ENCODE assay signal across 8 cellular contexts in genomic region chr6:34526241-34526972, GRCh38. TPM values are rescaled to one million over a fixed set of nuclear protein-coding genes. Genes with fewer than 3 reads are reported as not detected.
DNase-seq lines count a peak whose midpoint lies in the region; ATAC-seq and TF ChIP-seq lines count a peak whose summit lies in the region.

No MANE protein-coding gene starts in this region.

- no peaks in the 10 kb centered on the region for H3K9me2 ChIP-seq in OCI-LY7 (ENCODE audit: insufficient read depth, low read length)

- H3K36me3 ChIP-seq in OCI-LY7 (ENCODE audit: insufficient read depth, low read length) (peaks cover 33% of the 10 kb centered on the region; the same call in 1 of the 2 replicates), esophagus squamous epithelium (no peaks in the 10 kb centered on the region), parathyroid adenoma (ENCODE audit: control insufficient read depth, insufficient read depth, low read length) (no peaks in the 10 kb centered on the region)

- no peak for DNase-seq in CD4-positive, alpha-beta T cell
- DNase-seq in OCI-LY7 (ENCODE audit: low spot score): no peak
- no peak for DNase-seq in esophagus squamous epithelium (lab: John Stamatoyannopoulos, UW)
- DNase-seq in NCI-H510A treated with DMSO at 0.1 percent for 48 hours (lab: John Stamatoyannopoulos, UW): no peak
- no peak for DNase-seq in stimulated activated effector memory CD8-positive, alpha-beta T cell treated with anti-CD3 and anti-CD28 coated beads, Interleukin-12 subunit alpha, Interleukin-12 subunit beta, amount 100 ng/mL, for 72 hours (ENCODE audit: low spot score in 2 of 2)

- POLR2A ChIA-PET in CD4-positive, alpha-beta T cell (lab: Charles Lee): interaction anchor here (0.6 to 2.0 kb wide), 2 partner anchors 100 to 265 kb away, joined by 3 to 5 read pairs; partner anchors contain the start of gene RPS10
- POLR2A ChIA-PET in OCI-LY7 (lab: Charles Lee): no interaction called here

- no TSS peak for BruUV-seq in OCI-LY7 (replicated peaks; lab: Mats Ljungman, UMichigan)

- peaks cover 15% of the 10 kb centered on the region for H3K4me1 ChIP-seq in OCI-LY7 (ENCODE audit: insufficient read depth, low read length, poor library complexity, severe bottlenecking)
- peaks cover 0 to 14% (median 11%) of the 10 kb centered on the region in 3 donors for H3K4me1 ChIP-seq in esophagus squamous epithelium
- peaks cover 2% of the 10 kb centered on the region for H3K4me1 ChIP-seq in parathyroid adenoma

- no peak overlapping the region for H3K4me3 Mint-ChIP-seq in CD4-positive, alpha-beta T cell
- no peak overlapping the region for H3K4me3 Mint-ChIP-seq in stimulated activated effector memory CD8-positive, alpha-beta T cell treated with anti-CD3 and anti-CD28 coated beads, Interleukin-12 subunit alpha, Interleukin-12 subunit beta, amount 100 ng/mL, for 72 hours

- H4K20me1 ChIP-seq in OCI-LY7 (ENCODE audit: insufficient read depth, low read length): peaks cover 8% of the 10 kb centered on the region; the same call in 1 of the 2 replicates

- no peaks in the 10 kb centered on the region for H3K9me3 Mint-ChIP-seq in CD4-positive, alpha-beta T cell
- H3K9me3 Mint-ChIP-seq in stimulated activated effector memory CD8-positive, alpha-beta T cell treated with anti-CD3 and anti-CD28 coated beads, Interleukin-12 subunit alpha, Interleukin-12 subunit beta, amount 100 ng/mL, for 72 hours: no peaks in the 10 kb centered on the region

- intact Hi-C loops in CD4-positive, alpha-beta T cell (cut with DNase I, micrococcal nuclease): loop anchor here in 1 of 2 experiments (2.0 to 10.0 kb wide), 9 partner anchors 99 to 742 kb away; partner anchors contain the start of genes ANKS1A, BLTP3A, HMGA1 and ILRUN
- intact Hi-C loops in OCI-LY7 (cut with micrococcal nuclease; ENCODE audit: unreplicated experiment): loop anchor here (2.0 kb wide), 2 partner anchors 66 to 82 kb away; no protein-coding TSS in a partner anchor
- intact Hi-C loops in esophagus squamous epithelium (cut with DNase I): loop anchor here (5.0 kb wide), 1 partner anchor 81 kb away; no protein-coding TSS in a partner anchor

- H3K4me1 Mint-ChIP-seq in CD4-positive, alpha-beta T cell (ENCODE audit: low read depth): peaks cover 11% of the 10 kb centered on the region
- H3K4me1 Mint-ChIP-seq in stimulated activated effector memory CD8-positive, alpha-beta T cell treated with anti-CD3 and anti-CD28 coated beads, Interleukin-12 subunit alpha, Interleukin-12 subunit beta, amount 100 ng/mL, for 72 hours: peaks cover 31% of the 10 kb centered on the region

- no peaks in the 10 kb centered on the region for H3K9me3 ChIP-seq in CD4-positive, alpha-beta T cell (ENCODE audit: control insufficient read depth, low read length)
- H3K9me3 ChIP-seq in OCI-LY7 (ENCODE audit: low read length) (no peaks in the 10 kb centered on the region), esophagus squamous epithelium (no peaks in the 10 kb centered on the region), parathyroid adenoma (ENCODE audit: control insufficient read depth, low read length) (no peaks in the 10 kb centered on the region)

- TF ChIP-seq CTCF in CD4-positive, alpha-beta T cell (IDR thresholded peaks at IDR 0.05): no peak
- TF ChIP-seq CTCF in OCI-LY7 (conservative IDR thresholded peaks at IDR 0.05; ENCODE audit: low read length): no peak
- no peak for TF ChIP-seq CTCF in esophagus squamous epithelium (IDR thresholded peaks at IDR 0.05)
- TF ChIP-seq CTCF in parathyroid adenoma (IDR thresholded peaks at IDR 0.05): no peak

- no peak overlapping the region for H3K9ac ChIP-seq in parathyroid adenoma

- H3K27ac ChIP-seq in CD4-positive, alpha-beta T cell (ENCODE audit: low read depth, low read length): no peak overlapping the region
- H3K27ac ChIP-seq in OCI-LY7 (ENCODE audit: low read depth, low read length, poor library complexity, severe bottlenecking) (no peak overlapping the region), esophagus squamous epithelium (peak overlapping the region in 2 of 4 donors; percentile 58 to 59), parathyroid adenoma (no peak overlapping the region)

- H3K4me3 ChIP-seq in OCI-LY7 (ENCODE audit: low read depth, low read length, poor library complexity, severe bottlenecking) (peak overlapping the region; percentile 16), esophagus squamous epithelium (peak overlapping the region in 3 of 4 donors; percentile 25 to 49 (median 27)), parathyroid adenoma (ENCODE audit: low read depth, low read length) (no peak overlapping the region)

- H2AFZ ChIP-seq in OCI-LY7 (ENCODE audit: low read length): no peak overlapping the region
- peak overlapping the region; percentile 57 for H2AFZ ChIP-seq in parathyroid adenoma

- no peaks in the 10 kb centered on the region for H3K79me2 ChIP-seq in OCI-LY7 (ENCODE audit: insufficient read depth, low read depth, low read length)
- H3K79me2 ChIP-seq in parathyroid adenoma: no peaks in the 10 kb centered on the region

- no peaks in the 10 kb centered on the region for H3K27me3 ChIP-seq in CD4-positive, alpha-beta T cell (ENCODE audit: control insufficient read depth, insufficient read depth, low read length)
- H3K27me3 ChIP-seq in esophagus squamous epithelium (no peaks in the 10 kb centered on the region), parathyroid adenoma (ENCODE audit: control insufficient read depth, insufficient read depth, low read length) (no peaks in the 10 kb centered on the region)

- H3K27ac Mint-ChIP-seq in CD4-positive, alpha-beta T cell: peak overlapping the region; percentile 75
- H3K27ac Mint-ChIP-seq in stimulated activated effector memory CD8-positive, alpha-beta T cell treated with anti-CD3 and anti-CD28 coated beads, Interleukin-12 subunit alpha, Interleukin-12 subunit beta, amount 100 ng/mL, for 72 hours: no peak overlapping the region

- TF ChIP-seq POLR2A in esophagus squamous epithelium (IDR thresholded peaks at IDR 0.05): no peak

- peak overlapping the region; percentile 43 for H3K4me2 ChIP-seq in OCI-LY7 (ENCODE audit: low read length)
- H3K4me2 ChIP-seq in parathyroid adenoma (ENCODE audit: low read length): no peak overlapping the region

- H3K27me3 Mint-ChIP-seq in CD4-positive, alpha-beta T cell: no peaks in the 10 kb centered on the region

- WGBS in esophagus squamous epithelium, 2 donors: 57 to 63% methylated on average over 11 to 12 of the region's 23 CpGs

- H3K36me3 Mint-ChIP-seq in CD4-positive, alpha-beta T cell (ENCODE audit: low read depth): no peaks in the 10 kb centered on the region
- H3K36me3 Mint-ChIP-seq in stimulated activated effector memory CD8-positive, alpha-beta T cell treated with anti-CD3 and anti-CD28 coated beads, Interleukin-12 subunit alpha, Interleukin-12 subunit beta, amount 100 ng/mL, for 72 hours: no peaks in the 10 kb centered on the region

- no peak for ATAC-seq in CD4-positive, alpha-beta T cell (ENCODE audit: poor library complexity)
- no peak for ATAC-seq in stimulated activated effector memory CD8-positive, alpha-beta T cell treated with anti-CD3 and anti-CD28 coated beads, Interleukin-12 subunit alpha, Interleukin-12 subunit beta, amount 100 ng/mL, for 72 hours
- no peak for ATAC-seq in GM19351 (IDR thresholded peaks at IDR 0.05; ENCODE audit: unreplicated experiment)
- ATAC-seq in GM21786 (IDR thresholded peaks at IDR 0.05; ENCODE audit: unreplicated experiment): no peak

- CTCF ChIA-PET in CD4-positive, alpha-beta T cell (lab: Charles Lee): interaction anchor here (1.1 to 1.9 kb wide), 3 partner anchors 57 to 277 kb away, joined by 3 to 6 read pairs (median 3); no protein-coding TSS in a partner anchor
- CTCF ChIA-PET in OCI-LY7 (lab: Charles Lee; ENCODE audit: unreplicated experiment): no interaction called here

RNA-seq across cellular contexts. Expression of gene SPDEF, which starts 29.7 kb away (rescaled TPM):
- under 1 TPM; 0.17 to 0.36 TPM for total RNA-seq in CD4-positive, alpha-beta T cell
- 0.36 and 0.54 TPM in 2 replicates for total RNA-seq in OCI-LY7 (2014; rRNA removed; shearing (Covaris generic))
- 0.34 and 0.52 TPM in 2 replicates for total RNA-seq in OCI-LY7 (2022)
- under 1 TPM in 1 of 4 donors, not detected in 3; 0.79 TPM for total RNA-seq in esophagus squamous epithelium
